In the genomic region with DNA sequence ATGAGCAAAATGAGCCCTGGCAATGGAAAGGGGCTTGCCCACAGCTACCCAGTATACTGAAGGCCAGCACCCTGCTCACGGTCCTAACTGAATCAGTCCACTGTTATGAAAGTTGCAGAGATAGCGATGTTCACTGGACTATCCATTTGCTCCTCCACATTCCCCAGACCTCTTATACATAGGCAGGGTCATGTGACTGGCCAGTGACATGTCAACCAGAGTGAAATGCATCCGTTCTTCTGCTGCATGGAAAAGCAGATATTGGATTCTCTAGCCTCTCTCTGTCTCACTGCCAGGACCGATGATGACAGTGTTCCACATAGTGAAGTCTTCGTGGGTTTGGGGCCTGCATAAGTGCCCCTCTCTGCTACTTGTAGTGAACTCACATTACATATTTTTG, we compare ENCODE assay signal across 19 cellular contexts.
"Had no signal": no experiment of that assay in that cellular context is flagged by ENCODE, and none has a peak within 500 bp of the region (broad histone marks: within the 10 kb centered on the region; RNA-seq: fewer than 3 reads in every experiment).

No MANE protein-coding gene starts in this region.

- DNase-seq: IMR-90, KBM-7, MV-4-11, NCI-H1048, NCI-H1105, NCI-H1417, NCI-H1436 treated with DMSO at 0.1 percent for 48 hours, NCI-H1694, NCI-H187 treated with DMSO at 0.1 percent for 48 hours, NCI-H2029 treated with DMSO at 0.1 percent for 48 hours, NCI-H2107, NCI-H2227 treated with DMSO at 0.1 percent for 48 hours, NCI-H524, NCI-H69, NCI-H774, SHP77, SK-N-SH, SW 1271 had no signal

- H3K27ac ChIP-seq: RWPE1 had no signal
